In genomic region chr11:86952221-86952875, GRCh38 we compare ENCODE assay signal across 14 cellular contexts. TPM values are rescaled to one million over a fixed set of nuclear protein-coding genes. Genes with fewer than 3 reads are reported as not detected.
DNase-seq lines count a peak whose midpoint lies in the region; ATAC-seq lines count a peak whose summit lies in the region.
"Had no signal": no experiment of that assay in that cellular context is flagged by ENCODE, and none has a peak within 500 bp of the region (broad histone marks: within the 10 kb centered on the region; RNA-seq: fewer than 3 reads in every experiment).

No MANE protein-coding gene starts in this region.

- peak overlapping the region in 1 of 2 experiments; percentile 15 for H3K18ac ChIP-seq in mesenchymal stem cell (ENCODE audit: low read depth in 1 of 2, low read length in 2 of 2)

- peaks cover 12% of the 10 kb centered on the region for H3K27me3 ChIP-seq in HUES48 (ENCODE audit: control insufficient read depth, insufficient read depth, low read length)
- no peaks in the 10 kb centered on the region for H3K27me3 ChIP-seq in esophagus (ENCODE audit: control insufficient read depth in 1 of 2, insufficient read depth in 2 of 2, low read length in 2 of 2)
- no peaks in the 10 kb centered on the region for H3K27me3 ChIP-seq in mesenchymal stem cell (ENCODE audit: control insufficient read depth in 1 of 2, insufficient read depth in 1 of 2, low read length in 2 of 2)
- H3K27me3 ChIP-seq: SJCRH30, tibial nerve had no signal

- no peak overlapping the region for H2AFZ ChIP-seq in mesenchymal stem cell (ENCODE audit: low read depth, low read length)

- no peak overlapping the region for H3K23ac ChIP-seq in mesenchymal stem cell (ENCODE audit: low read length in 2 of 2)

- H3K4me1 ChIP-seq in HUES48 (ENCODE audit: control insufficient read depth, insufficient read depth, low read length) (peaks cover 28% of the 10 kb centered on the region), esophagus (ENCODE audit: control insufficient read depth in 2 of 2, insufficient read depth in 2 of 2, low read length in 1 of 2) (peaks cover 0 to 4% of the 10 kb centered on the region in 2 donors), mesenchymal stem cell (ENCODE audit: control insufficient read depth, insufficient read depth, low read depth, low read length) (peaks cover 11% of the 10 kb centered on the region)

- no peak overlapping the region for H4K8ac ChIP-seq in mesenchymal stem cell (ENCODE audit: low read length)

- H3K9me3 ChIP-seq in HUES48 (ENCODE audit: control insufficient read depth, insufficient read depth, low read length) (no peaks in the 10 kb centered on the region), esophagus (ENCODE audit: control insufficient read depth in 2 of 2, insufficient read depth in 1 of 2, low read depth in 1 of 2, low read length in 1 of 2) (peaks cover 0 to 1% of the 10 kb centered on the region in 2 donors), mesenchymal stem cell (ENCODE audit: control insufficient read depth, low read length) (no peaks in the 10 kb centered on the region)
- H3K9me3 ChIP-seq: SJCRH30, tibial nerve had no signal

- peak overlapping the region; percentile 29 for H3K27ac ChIP-seq in HUES48 (ENCODE audit: low read depth, low read length)
- H3K27ac ChIP-seq in esophagus (ENCODE audit: low read depth in 2 of 2, low read length in 1 of 2) = peak overlapping the region; percentile 1 to 72
- no peak overlapping the region for H3K27ac ChIP-seq in mesenchymal stem cell (ENCODE audit: low read length, poor library complexity, severe bottlenecking)
- H3K27ac ChIP-seq: SJCRH30 had no signal

- no peak overlapping the region for H2AK5ac ChIP-seq in mesenchymal stem cell (ENCODE audit: low read length, severe bottlenecking)

- peak; percentile 26 for DNase-seq in mesenchymal stem cell
- peak; percentile 9 for DNase-seq in superior temporal gyrus (ENCODE audit: extremely low spot score)
- DNase-seq in activated effector memory CD4-positive, alpha-beta T cell treated with anti-CD3 and anti-CD28 coated beads, Interleukin-2, amount 50 U/mL, for 16 hours = no peak
- DNase-seq in mesenteric fat pad (ENCODE audit: low spot score) = no peak
- DNase-seq: activated CD8-positive, alpha-beta memory T cell treated with anti-CD3 and anti-CD28 coated beads for 24 hours; activated naive CD4-positive, alpha-beta T cell; DMS53; NK-92 treated with Interleukin-12 subunit alpha and Interleukin-12 subunit beta, amount 100 ng/mL, for 24 hours had no signal

- H3K4me2 ChIP-seq in mesenchymal stem cell (ENCODE audit: low read length, poor library complexity, severe bottlenecking) = no peak overlapping the region

- H2BK15ac ChIP-seq in mesenchymal stem cell (ENCODE audit: low read depth, poor library complexity, severe bottlenecking) = no peak overlapping the region

- H3K79me1 ChIP-seq in mesenchymal stem cell (replicated peaks; ENCODE audit: low read length, poor library complexity, severe bottlenecking) = peaks cover 11% of the 10 kb centered on the region

- H4K91ac ChIP-seq in mesenchymal stem cell (ENCODE audit: low read length) = no peak overlapping the region

- no peak overlapping the region for H2BK120ac ChIP-seq in mesenchymal stem cell (ENCODE audit: low read depth, low read length)

- no peak overlapping the region for H3K4ac ChIP-seq in mesenchymal stem cell (ENCODE audit: low read depth in 1 of 2, low read length in 2 of 2)

- ATAC-seq in GM21786 (IDR thresholded peaks at IDR 0.05; ENCODE audit: unreplicated experiment) (no peak), esophagus mucosa (no peak)

- H3K4me3 ChIP-seq in HUES48 (ENCODE audit: low read depth, low read length) (no peak overlapping the region; the same call in 1 of the 2 replicates), esophagus (ENCODE audit: low read depth in 1 of 2, low read length in 2 of 2) (no peak overlapping the region), mesenchymal stem cell (ENCODE audit: insufficient read depth in 1 of 2, low read depth in 1 of 2, low read length in 2 of 2) (peak overlapping the region in 1 of 2 experiments; percentile 95)
- H3K4me3 ChIP-seq: SJCRH30 had no signal

- 61 to 62% methylated on average over 8 of the region's 8 CpGs for WGBS in esophagus, 2 donors
- WGBS in mesenchymal stem cell = 90% methylated on average over 6 of the region's 8 CpGs

- no peak overlapping the region for H3K14ac ChIP-seq in mesenchymal stem cell (ENCODE audit: low read length in 2 of 2)

- H3K9ac ChIP-seq in HUES48 (ENCODE audit: low read depth, low read length) (no peak overlapping the region), mesenchymal stem cell (ENCODE audit: low read length) (peak overlapping the region; percentile 89)

- H2BK5ac ChIP-seq in mesenchymal stem cell (ENCODE audit: low read depth, low read length, poor library complexity, severe bottlenecking) = no peak overlapping the region

- H3K36me3 ChIP-seq in HUES48 (ENCODE audit: control insufficient read depth, insufficient read depth, low read length) (peaks cover 14% of the 10 kb centered on the region), esophagus (ENCODE audit: control insufficient read depth in 2 of 2, insufficient read depth in 2 of 2, low read length in 1 of 2) (no peaks in the 10 kb centered on the region), mesenchymal stem cell (ENCODE audit: control insufficient read depth in 1 of 2, insufficient read depth in 2 of 2, low read depth in 1 of 2, low read length in 2 of 2) (peaks cover 5 to 33% of the 10 kb centered on the region in 2 experiments)
- H3K36me3 ChIP-seq: SJCRH30 had no signal

- peak overlapping the region in 1 of 2 experiments; percentile 28 for H2BK12ac ChIP-seq in mesenchymal stem cell (ENCODE audit: low read length in 2 of 2)

RNA-seq across cellular contexts. Expression of gene FZD4, which starts 2.8 kb away (rescaled TPM):
- 1 to 10 TPM; 1.4 to 2.0 TPM for polyA plus RNA-seq in esophagus
- 3.3 TPM for polyA plus RNA-seq in mesenchymal stem cell (2013, experiment 1 of 2)
- polyA plus RNA-seq in mesenchymal stem cell (2013, experiment 2 of 2) = 3.2 TPM
- 3.3 TPM for total RNA-seq in esophagus mucosa
- 295 TPM for total RNA-seq in mesenteric fat pad

Comparison
In these comparisons a context has a peak if more than half of its experiments do, and no peak if none do; other contexts are left out.
1. DNase-seq: peak in mesenchymal stem cell (single experiment) and superior temporal gyrus (single experiment); none in activated effector memory CD4-positive, alpha-beta T cell treated with anti-CD3 and anti-CD28 coated beads, Interleukin-2, amount 50 U/mL, for 16 hours (single experiment) and mesenteric fat pad (single experiment).
2. RNA of gene FZD4, which starts 2.8 kb away (total RNA-seq): 295 TPM in mesenteric fat pad (single experiment); 3.3 TPM in esophagus mucosa (single experiment); every median in the first group is over 10 times any median in the second.